9 cellular contexts compared by ENCODE assay signal in genomic region chr21:36976882-36977651, GRCh38. TPM values are rescaled to one million over a fixed set of nuclear protein-coding genes. Genes with fewer than 3 reads are reported as not detected.
DNase-seq lines count a peak whose midpoint lies in the region; ATAC-seq and TF ChIP-seq lines count a peak whose summit lies in the region.
"Had no signal": no experiment of that assay in that cellular context is flagged by ENCODE, and none has a peak within 500 bp of the region (broad histone marks: within the 10 kb centered on the region; RNA-seq: fewer than 3 reads in every experiment).

No MANE protein-coding gene starts in this region.

- TF ChIP-seq CTCF in spleen (IDR thresholded peaks at IDR 0.05 in 8 of 11, conservative IDR thresholded peaks at IDR 0.05 in 3 of 11): peak; percentile 13 to 73 (median 58)

- peaks cover 0 to 20% (median 6%) of the 10 kb centered on the region in 7 donors for H3K27me3 ChIP-seq in spleen (replicated peaks in 1 of 7)

- peak overlapping the region in 1 of 8 donors; percentile 26 for H3K4me3 ChIP-seq in spleen

- no peaks in the 10 kb centered on the region for H3K36me3 ChIP-seq in spleen

- peaks cover 3 to 29% (median 24%) of the 10 kb centered on the region in 6 donors for H3K4me1 ChIP-seq in spleen

- ATAC-seq in GM19438 (IDR thresholded peaks at IDR 0.05; ENCODE audit: low read depth, unreplicated experiment) (peak; percentile 54), GM18519 (IDR thresholded peaks at IDR 0.05; ENCODE audit: low FRiP score, unreplicated experiment) (no peak)
- peak; percentile 67 for ATAC-seq in activated naive CD8-positive, alpha-beta T cell treated with anti-CD3 and anti-CD28 coated beads, Interleukin-2, amount 10 ng/mL, durations not matched to agents 7 days and 5 days (ENCODE audit: low read depth)

- DNase-seq in DMS79 (lab: John Stamatoyannopoulos, UW) (peak; percentile 16), HS-27A (ENCODE audit: low read depth) (peak; percentile 30), NOMO-1 treated with dmso at 0.1 percent for 144 hours (lab: John Stamatoyannopoulos, UW; ENCODE audit: unreplicated experiment) (peak; percentile 61), hepatic stellate cell (ENCODE audit: low spot score) (peak; percentile 54), spleen (no peak)
- peak; percentile 46 for DNase-seq in activated naive CD8-positive, alpha-beta T cell treated with anti-CD3 and anti-CD28 coated beads, Interleukin-2, amount 10 ng/mL, durations not matched to agents 7 days and 5 days

- peaks cover 24% of the 10 kb centered on the region for H3K4me1 Mint-ChIP-seq in activated naive CD8-positive, alpha-beta T cell treated with anti-CD3 and anti-CD28 coated beads, Interleukin-2, amount 10 ng/mL, durations not matched to agents 7 days and 5 days

- no peak for TF ChIP-seq POLR2A in spleen (IDR thresholded peaks at IDR 0.05)

- POLR2A ChIA-PET in activated naive CD8-positive, alpha-beta T cell treated with anti-CD3 and anti-CD28 coated beads, Interleukin-2, amount 10 ng/mL, durations not matched to agents 7 days and 5 days (lab: Charles Lee): interaction anchor here (0.6 to 2.9 kb wide), 3 partner anchors 10 to 389 kb away, joined by 3 to 21 read pairs (median 4); partner anchors contain the start of gene HLCS

- 17 to 26% (median 24%) methylated on average over 8 of the region's 8 CpGs for WGBS in spleen, 5 donors

- H3K36me3 Mint-ChIP-seq in activated naive CD8-positive, alpha-beta T cell treated with anti-CD3 and anti-CD28 coated beads, Interleukin-2, amount 10 ng/mL, durations not matched to agents 7 days and 5 days: no peaks in the 10 kb centered on the region

- peaks cover 4% of the 10 kb centered on the region for H3K27me3 Mint-ChIP-seq in activated naive CD8-positive, alpha-beta T cell treated with anti-CD3 and anti-CD28 coated beads, Interleukin-2, amount 10 ng/mL, durations not matched to agents 7 days and 5 days

- intact Hi-C loops in spleen (cut with DNase I; ENCODE audit: low total_unique reads): no loop called here

- H3K27ac ChIP-seq in spleen: peak overlapping the region in 3 of 8 donors; percentile 6 to 59 (median 16)

- no peaks in the 10 kb centered on the region for H3K9me3 ChIP-seq in spleen

- H3K27ac Mint-ChIP-seq in activated naive CD8-positive, alpha-beta T cell treated with anti-CD3 and anti-CD28 coated beads, Interleukin-2, amount 10 ng/mL, durations not matched to agents 7 days and 5 days: peak overlapping the region; percentile 79

- H3K9me3 Mint-ChIP-seq in activated naive CD8-positive, alpha-beta T cell treated with anti-CD3 and anti-CD28 coated beads, Interleukin-2, amount 10 ng/mL, durations not matched to agents 7 days and 5 days: no peaks in the 10 kb centered on the region

- H3K4me3 Mint-ChIP-seq in activated naive CD8-positive, alpha-beta T cell treated with anti-CD3 and anti-CD28 coated beads, Interleukin-2, amount 10 ng/mL, durations not matched to agents 7 days and 5 days: peak overlapping the region; percentile 33

RNA-seq across cellular contexts. Expression of gene HLCS, which starts 10.6 kb away (rescaled TPM):
- total RNA-seq in activated naive CD8-positive, alpha-beta T cell treated with anti-CD3 and anti-CD28 coated beads, Interleukin-2, amount 10 ng/mL, durations not matched to agents 7 days and 5 days: 10 to 100 TPM; 17.4 to 17.8 TPM
- total RNA-seq in spleen: 10 to 100 TPM; 10.1 to 22.8 (median 18.1) TPM
- 1 to 10 TPM; 1.7 to 2.8 (median 1.8) TPM for polyA plus RNA-seq in spleen

RNA-seq across cellular contexts. Expression of gene RIPPLY3, which starts 29.4 kb away (rescaled TPM):
- total RNA-seq in activated naive CD8-positive, alpha-beta T cell treated with anti-CD3 and anti-CD28 coated beads, Interleukin-2, amount 10 ng/mL, durations not matched to agents 7 days and 5 days: not detected
- not detected for total RNA-seq in spleen
- polyA plus RNA-seq in spleen: under 1 TPM in 1 of 3 donors, not detected in 2; 0.05 TPM
- total RNA-seq: subcutaneous adipose tissue had no signal
